Comparison of ENCODE assay signal across 1 cellular context in genomic region chr5:74949976-74950375, GRCh38.
TF ChIP-seq lines count a peak whose summit lies in the region.

No MANE protein-coding gene starts in this region.

TF ChIP-seq in IMR-90, 13 proteins besides CTCF, POLR2A, EP300 and RAD21 (continued from another document):
- TF ChIP-seq CHD1 (IDR thresholded peaks at IDR 0.05; ENCODE audit: low read depth, low read length) = no peak
